ENCODE assay signal across 1 cellular context in the genomic region with DNA sequence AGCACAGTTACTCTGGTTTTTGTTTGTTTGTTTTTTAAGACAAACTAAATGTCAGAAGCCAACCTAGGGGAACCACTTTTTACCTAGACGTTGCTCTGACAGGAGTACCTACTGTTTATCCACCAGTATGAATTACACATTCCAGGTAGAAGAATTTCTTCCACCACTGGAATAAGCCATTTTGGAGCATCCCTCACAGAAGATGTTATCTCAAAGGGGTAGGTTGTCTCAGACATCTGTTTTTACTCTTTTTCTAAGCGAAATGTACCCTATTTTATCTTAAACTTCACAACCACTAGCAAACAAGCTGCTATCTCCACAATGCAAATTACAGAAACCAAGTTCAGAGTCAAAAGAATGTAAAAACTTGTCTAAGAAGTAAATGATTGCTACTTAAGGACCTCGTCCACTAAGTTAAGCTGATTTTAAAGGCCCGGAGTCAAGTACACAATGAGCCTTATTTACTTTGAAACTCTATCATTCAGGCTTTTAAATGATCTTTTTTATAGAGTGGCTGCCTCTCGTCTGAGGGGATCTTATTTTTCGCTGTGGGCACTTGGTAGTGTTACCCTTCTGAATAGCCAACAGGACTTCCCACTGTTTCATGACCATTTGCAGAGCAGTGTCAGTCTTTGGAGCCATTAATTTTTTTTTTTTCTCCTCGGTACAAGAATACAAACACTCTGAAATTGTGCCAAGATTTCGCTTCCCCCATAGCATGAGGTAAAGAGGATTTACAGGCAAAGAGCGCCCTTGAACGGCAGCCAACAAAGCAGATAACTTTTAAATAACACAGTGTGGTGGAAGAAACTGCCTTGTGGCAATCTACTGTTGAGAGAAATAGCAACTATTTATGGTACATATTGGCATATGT.
A peak's percentile ranks its signal among the peaks of the same experiment; 100 is the strongest.
TF ChIP-seq lines count a peak whose summit lies in the region.

No MANE protein-coding gene starts in this region.

TF ChIP-seq in HEK293, 187 proteins besides CTCF, POLR2A, EP300 and RAD21 (continued from another document):
- TF ChIP-seq KLF7 (tag by site-specific recombination; IDR thresholded peaks at IDR 0.05; ENCODE audit: borderline replicate concordance) (peak; percentile 63; the same call in 1 of the 2 replicates), ZNF202 (tag by site-specific recombination; IDR thresholded peaks at IDR 0.05; ENCODE audit: borderline replicate concordance) (no peak), ZNF560 (tag by site-specific recombination; IDR thresholded peaks at IDR 0.05; ENCODE audit: borderline replicate concordance) (no peak), ZNF248 (tag by site-specific recombination; IDR thresholded peaks at IDR 0.05) (no peak), GLI4 (tag by site-specific recombination; IDR thresholded peaks at IDR 0.05) (no peak), ZNF501 (tag by site-specific recombination; IDR thresholded peaks at IDR 0.05) (peak; percentile 83), ZNF514 (tag by site-specific recombination; IDR thresholded peaks at IDR 0.05) (no peak), ZNF571 (tag by site-specific recombination; IDR thresholded peaks at IDR 0.05) (no peak), REPIN1 (tag by site-specific recombination; IDR thresholded peaks at IDR 0.05; ENCODE audit: low read depth) (no peak), ZFHX2 (tag by site-specific recombination; conservative IDR thresholded peaks at IDR 0.05) (no peak), ZNF324 (tag by site-specific recombination; IDR thresholded peaks at IDR 0.05) (peak; percentile 2; the same call in 1 of the 2 replicates), MZF1 (tag by site-specific recombination; IDR thresholded peaks at IDR 0.05; ENCODE audit: borderline replicate concordance) (peak; percentile 99), SALL2 (tag by site-specific recombination; IDR thresholded peaks at IDR 0.05; ENCODE audit: borderline replicate concordance) (no peak), ZNF37A (tag by site-specific recombination; IDR thresholded peaks at IDR 0.05) (no peak), ZNF292 (tag by site-specific recombination; IDR thresholded peaks at IDR 0.05; ENCODE audit: borderline replicate concordance, low read depth) (no peak), ZNF174 (tag by site-specific recombination; IDR thresholded peaks at IDR 0.05) (no peak), ZNF776 (tag by site-specific recombination; IDR thresholded peaks at IDR 0.05; ENCODE audit: borderline replicate concordance) (no peak), ZBTB8A (tag by site-specific recombination; IDR thresholded peaks at IDR 0.05) (peak; percentile 83), ZNF266 (tag by site-specific recombination; IDR thresholded peaks at IDR 0.05; ENCODE audit: low read depth) (no peak), MYNN (tag by site-specific recombination; IDR thresholded peaks at IDR 0.05; ENCODE audit: borderline replicate concordance) (peak; percentile 91), ZNF341 (tag by site-specific recombination; IDR thresholded peaks at IDR 0.05; ENCODE audit: low read depth) (peak; percentile 79), ZXDB (tag by site-specific recombination; IDR thresholded peaks at IDR 0.05) (peak; percentile 91), GLI2 (tag by site-specific recombination; IDR thresholded peaks at IDR 0.05; ENCODE audit: borderline replicate concordance, low read depth) (peak; percentile 94), ZNF654 (tag by site-specific recombination; IDR thresholded peaks at IDR 0.05; ENCODE audit: low read depth) (peak; percentile 21; the same call in 1 of the 2 replicates)
- TF ChIP-seq, protein P1, sequence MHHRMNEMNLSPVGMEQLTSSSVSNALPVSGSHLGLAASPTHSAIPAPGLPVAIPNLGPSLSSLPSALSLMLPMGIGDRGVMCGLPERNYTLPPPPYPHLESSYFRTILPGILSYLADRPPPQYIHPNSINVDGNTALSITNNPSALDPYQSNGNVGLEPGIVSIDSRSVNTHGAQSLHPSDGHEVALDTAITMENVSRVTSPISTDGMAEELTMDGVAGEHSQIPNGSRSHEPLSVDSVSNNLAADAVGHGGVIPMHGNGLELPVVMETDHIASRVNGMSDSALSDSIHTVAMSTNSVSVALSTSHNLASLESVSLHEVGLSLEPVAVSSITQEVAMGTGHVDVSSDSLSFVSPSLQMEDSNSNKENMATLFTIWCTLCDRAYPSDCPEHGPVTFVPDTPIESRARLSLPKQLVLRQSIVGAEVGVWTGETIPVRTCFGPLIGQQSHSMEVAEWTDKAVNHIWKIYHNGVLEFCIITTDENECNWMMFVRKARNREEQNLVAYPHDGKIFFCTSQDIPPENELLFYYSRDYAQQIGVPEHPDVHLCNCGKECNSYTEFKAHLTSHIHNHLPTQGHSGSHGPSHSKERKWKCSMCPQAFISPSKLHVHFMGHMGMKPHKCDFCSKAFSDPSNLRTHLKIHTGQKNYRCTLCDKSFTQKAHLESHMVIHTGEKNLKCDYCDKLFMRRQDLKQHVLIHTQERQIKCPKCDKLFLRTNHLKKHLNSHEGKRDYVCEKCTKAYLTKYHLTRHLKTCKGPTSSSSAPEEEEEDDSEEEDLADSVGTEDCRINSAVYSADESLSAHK (tag by site-specific recombination; IDR thresholded peaks at IDR 0.05) = peak; percentile 99
- TF ChIP-seq, protein P2, sequence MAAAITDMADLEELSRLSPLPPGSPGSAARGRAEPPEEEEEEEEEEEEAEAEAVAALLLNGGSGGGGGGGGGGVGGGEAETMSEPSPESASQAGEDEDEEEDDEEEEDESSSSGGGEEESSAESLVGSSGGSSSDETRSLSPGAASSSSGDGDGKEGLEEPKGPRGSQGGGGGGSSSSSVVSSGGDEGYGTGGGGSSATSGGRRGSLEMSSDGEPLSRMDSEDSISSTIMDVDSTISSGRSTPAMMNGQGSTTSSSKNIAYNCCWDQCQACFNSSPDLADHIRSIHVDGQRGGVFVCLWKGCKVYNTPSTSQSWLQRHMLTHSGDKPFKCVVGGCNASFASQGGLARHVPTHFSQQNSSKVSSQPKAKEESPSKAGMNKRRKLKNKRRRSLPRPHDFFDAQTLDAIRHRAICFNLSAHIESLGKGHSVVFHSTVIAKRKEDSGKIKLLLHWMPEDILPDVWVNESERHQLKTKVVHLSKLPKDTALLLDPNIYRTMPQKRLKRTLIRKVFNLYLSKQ (tag by site-specific recombination; IDR thresholded peaks at IDR 0.05; ENCODE audit: borderline replicate concordance) = no peak
- TF ChIP-seq, protein P3, sequence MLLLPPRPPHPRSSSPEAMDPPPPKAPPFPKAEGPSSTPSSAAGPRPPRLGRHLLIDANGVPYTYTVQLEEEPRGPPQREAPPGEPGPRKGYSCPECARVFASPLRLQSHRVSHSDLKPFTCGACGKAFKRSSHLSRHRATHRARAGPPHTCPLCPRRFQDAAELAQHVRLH (tag by site-specific recombination; IDR thresholded peaks at IDR 0.05) = peak; percentile 96
